In genomic region chr10:61140765-61141392, GRCh38 we compare ENCODE assay signal across 9 cellular contexts.
DNase-seq lines count a peak whose midpoint lies in the region; ATAC-seq, FAIRE-seq and TF ChIP-seq lines count a peak whose summit lies in the region.
"Had no signal": no experiment of that assay in that cellular context is flagged by ENCODE, and none has a peak within 500 bp of the region (broad histone marks: within the 10 kb centered on the region; RNA-seq: fewer than 3 reads in every experiment).

No MANE protein-coding gene starts in this region.

- H3K27me3 ChIP-seq in astrocyte (ENCODE audit: insufficient read depth, low read length): no peaks in the 10 kb centered on the region

- peak overlapping the region; percentile 23 for H2AFZ ChIP-seq in astrocyte (ENCODE audit: low read depth, low read length)

- peaks cover 5% of the 10 kb centered on the region for H3K4me1 ChIP-seq in astrocyte (ENCODE audit: insufficient read depth, low read length)

- H4K20me1 ChIP-seq in astrocyte (ENCODE audit: insufficient read depth, low read length): no peaks in the 10 kb centered on the region

- peaks cover 3% of the 10 kb centered on the region for H3K9me3 Mint-ChIP-seq in astrocyte (ENCODE audit: unreplicated experiment)

- H3K27ac Mint-ChIP-seq in astrocyte (ENCODE audit: unreplicated experiment): no peak overlapping the region

- no peaks in the 10 kb centered on the region for H3K27me3 Mint-ChIP-seq in astrocyte (ENCODE audit: low read depth, unreplicated experiment)

- peak; percentile 64 for ATAC-seq in GM21717 (IDR thresholded peaks at IDR 0.05; ENCODE audit: unreplicated experiment)
- no peak for ATAC-seq in HG03196 (IDR thresholded peaks at IDR 0.05; ENCODE audit: unreplicated experiment)

- H3K27ac ChIP-seq in astrocyte (ENCODE audit: low read depth, low read length): no peak overlapping the region
- H3K27ac ChIP-seq: skin epidermis had no signal

- no peaks in the 10 kb centered on the region for H3K36me3 ChIP-seq in astrocyte (ENCODE audit: insufficient read depth, low read length)

- H3K9ac ChIP-seq in astrocyte (ENCODE audit: low read length): no peak overlapping the region

- peak; percentile 90 for FAIRE-seq in astrocyte (lab: Jason Lieb, UNC)

- no peaks in the 10 kb centered on the region for H3K79me2 ChIP-seq in astrocyte (ENCODE audit: insufficient read depth, low read length)

- no peak overlapping the region for H3K4me2 ChIP-seq in astrocyte (ENCODE audit: low read length)

- H3K4me1 Mint-ChIP-seq in astrocyte (ENCODE audit: low read depth, unreplicated experiment): peaks cover 6% of the 10 kb centered on the region

- H3K4me3 Mint-ChIP-seq in astrocyte (ENCODE audit: unreplicated experiment): no peak overlapping the region

- TF ChIP-seq CTCF in astrocyte (IDR thresholded peaks at IDR 0.05; ENCODE audit: insufficient read depth, low read depth, low read length): peak; percentile 73

- peak; percentile 55 for DNase-seq in D341Med (ENCODE audit: low spot score)
- DNase-seq in NCI-H1417 (lab: John Stamatoyannopoulos, UW): peak; percentile 31 to 77 (median 51)
- DNase-seq in astrocyte (ENCODE audit: low read depth): peak; percentile 53
- DNase-seq in hepatic stellate cell (ENCODE audit: low spot score): peak; percentile 13
- DNase-seq in smooth muscle cell of the brain vasculature (ENCODE audit: low read depth, low spot score): peak; percentile 58
- DNase-seq in stimulated activated CD4-positive, alpha-beta T cell treated with anti-CD3 and anti-CD28 coated beads, Interleukin-15, amount 100 ng/mL, for 24 hours: no peak

- H3K4me3 ChIP-seq in astrocyte (ENCODE audit: insufficient read depth, low read depth, low read length): no peak overlapping the region
- H3K4me3 ChIP-seq: skin epidermis had no signal

- H3K36me3 Mint-ChIP-seq in astrocyte (ENCODE audit: low read depth, unreplicated experiment): no peaks in the 10 kb centered on the region

- no peaks in the 10 kb centered on the region for H3K9me3 ChIP-seq in astrocyte (ENCODE audit: insufficient read depth, low read depth, low read length)
